ENCODE assay signal across 13 cellular contexts in genomic region chr12:98106201-98106600, GRCh38.
DNase-seq lines count a peak whose midpoint lies in the region; ATAC-seq and TF ChIP-seq lines count a peak whose summit lies in the region.
"Had no signal": no experiment of that assay in that cellular context is flagged by ENCODE, and none has a peak within 500 bp of the region (broad histone marks: within the 10 kb centered on the region; RNA-seq: fewer than 3 reads in every experiment).

No MANE protein-coding gene starts in this region.

- H4K91ac ChIP-seq in neuronal stem cell (ENCODE audit: low read depth, low read length, poor library complexity), result no peak overlapping the region

- no peak overlapping the region for H3K14ac ChIP-seq in neuronal stem cell (ENCODE audit: low read length)

- H3K36me3 ChIP-seq in adipocyte (ENCODE audit: control insufficient read depth, insufficient read depth, low read length, severe bottlenecking) (no peaks in the 10 kb centered on the region), mesendoderm (ENCODE audit: control insufficient read depth, insufficient read depth, low read length) (no peaks in the 10 kb centered on the region), neuronal stem cell (replicated peaks in 1 of 2; ENCODE audit: control insufficient read depth in 2 of 2, insufficient read depth in 2 of 2, low read length in 2 of 2) (no peaks in the 10 kb centered on the region), lower lobe of right lung (no peaks in the 10 kb centered on the region)
- H3K36me3 ChIP-seq: BE2C, HAP-1 had no signal

- H2BK120ac ChIP-seq in mesendoderm (ENCODE audit: low read depth, low read length), result no peak overlapping the region
- no peak overlapping the region for H2BK120ac ChIP-seq in neuronal stem cell (ENCODE audit: low read depth, low read length)

- H3K27me3 Mint-ChIP-seq in stimulated activated naive CD8-positive, alpha-beta T cell treated with anti-CD3 and anti-CD28 coated beads, Interleukin-15, amount 100 ng/mL, for 72 hours, result no peaks in the 10 kb centered on the region

- H3K4me1 Mint-ChIP-seq in stimulated activated naive CD8-positive, alpha-beta T cell treated with anti-CD3 and anti-CD28 coated beads, Interleukin-15, amount 100 ng/mL, for 72 hours, result no peaks in the 10 kb centered on the region
- H3K4me1 Mint-ChIP-seq: CD4-positive, alpha-beta memory T cell had no signal

- H3K4me1 ChIP-seq in adipocyte (ENCODE audit: control insufficient read depth, insufficient read depth, low read length) (peaks cover 6% of the 10 kb centered on the region), mesendoderm (ENCODE audit: control insufficient read depth, low read depth, low read length) (no peaks in the 10 kb centered on the region), neuronal stem cell (ENCODE audit: control insufficient read depth in 2 of 2, insufficient read depth in 1 of 2, low read depth in 1 of 2, low read length in 2 of 2) (peaks cover 0 to 3% of the 10 kb centered on the region in 2 donors), lower lobe of right lung (no peaks in the 10 kb centered on the region)
- H3K4me1 ChIP-seq: A549, BE2C, HAP-1 had no signal

- H3K79me1 ChIP-seq in mesendoderm (ENCODE audit: low read length), result no peaks in the 10 kb centered on the region
- no peaks in the 10 kb centered on the region for H3K79me1 ChIP-seq in neuronal stem cell (ENCODE audit: low read depth, low read length)

- H3K4me3 ChIP-seq in adipocyte (ENCODE audit: low read length) (peak overlapping the region; percentile 42), mesendoderm (ENCODE audit: low read length) (no peak overlapping the region), neuronal stem cell (ENCODE audit: low read length in 2 of 2) (no peak overlapping the region), lower lobe of right lung (no peak overlapping the region)
- H3K4me3 ChIP-seq: A549, GM12878, HAP-1 had no signal

- DNase-seq in adipocyte (ENCODE audit: low read depth) (no peak), mesendoderm (peak; percentile 57), neuronal stem cell (ENCODE audit: low spot score) (no peak), occipital lobe (lab: John Stamatoyannopoulos, UW) (no peak), lower lobe of right lung (no peak)
- no peak for DNase-seq in stimulated activated naive CD8-positive, alpha-beta T cell treated with anti-CD3 and anti-CD28 coated beads, Interleukin-15, amount 100 ng/mL, for 72 hours
- DNase-seq: BE2C; CD4-positive, alpha-beta memory T cell; DMS79 had no signal

- H3K9ac ChIP-seq in adipocyte (ENCODE audit: low read length), result no peak overlapping the region
- H3K9ac ChIP-seq in mesendoderm (ENCODE audit: low read length), result no peak overlapping the region
- no peak overlapping the region for H3K9ac ChIP-seq in neuronal stem cell (ENCODE audit: low read depth, low read length, poor library complexity)

- no peak overlapping the region for H4K5ac ChIP-seq in mesendoderm (ENCODE audit: low read length)

- no CpG with 5 or more reads among the region's 6 CpGs for WGBS in mesendoderm (ENCODE audit: extremely low coverage, insufficient coverage, low lambda C conversion rate)
- no CpG with 5 or more reads among the region's 6 CpGs for WGBS in neuronal stem cell (ENCODE audit: extremely low coverage in 2 of 2, insufficient read length in 2 of 2, insufficient replicate concordance in 1 of 2), 2 donors

- H3K4ac ChIP-seq in mesendoderm (ENCODE audit: low read depth, low read length), result no peak overlapping the region
- H3K4ac ChIP-seq in neuronal stem cell (ENCODE audit: low read length), result no peak overlapping the region

- H3K9me3 ChIP-seq in adipocyte (ENCODE audit: control insufficient read depth, low read length), result peaks cover 4% of the 10 kb centered on the region
- H3K9me3 ChIP-seq in neuronal stem cell (replicated peaks in 1 of 2; ENCODE audit: control insufficient read depth in 2 of 2, insufficient read depth in 1 of 2, low read depth in 1 of 2, low read length in 2 of 2), result no peaks in the 10 kb centered on the region
- H3K9me3 ChIP-seq in lower lobe of right lung, result no peaks in the 10 kb centered on the region
- H3K9me3 ChIP-seq: A549, BE2C, HAP-1 had no signal

- H4K8ac ChIP-seq in mesendoderm (ENCODE audit: low read depth, low read length) (no peak overlapping the region), neuronal stem cell (ENCODE audit: low read depth, low read length) (no peak overlapping the region)

- H3K27ac Mint-ChIP-seq in stimulated activated naive CD8-positive, alpha-beta T cell treated with anti-CD3 and anti-CD28 coated beads, Interleukin-15, amount 100 ng/mL, for 72 hours, result no peak overlapping the region
- H3K27ac Mint-ChIP-seq: CD4-positive, alpha-beta memory T cell had no signal

- H3K56ac ChIP-seq in mesendoderm (ENCODE audit: low read length), result no peak overlapping the region

- H2AFZ ChIP-seq in neuronal stem cell (ENCODE audit: low read length), result peak overlapping the region; percentile 49

- H3K79me2 ChIP-seq in mesendoderm (ENCODE audit: control insufficient read depth, insufficient read depth, low read length), result no peaks in the 10 kb centered on the region

- H3K4me3 Mint-ChIP-seq in stimulated activated naive CD8-positive, alpha-beta T cell treated with anti-CD3 and anti-CD28 coated beads, Interleukin-15, amount 100 ng/mL, for 72 hours, result no peak overlapping the region
- H3K4me3 Mint-ChIP-seq: CD4-positive, alpha-beta memory T cell had no signal

- H3K4me2 ChIP-seq in mesendoderm (ENCODE audit: low read length) (no peak overlapping the region), neuronal stem cell (ENCODE audit: insufficient read depth, low read length, poor library complexity, severe bottlenecking) (no peak overlapping the region)
- H3K4me2 ChIP-seq: A549 had no signal

- H3K27ac ChIP-seq in mesendoderm (ENCODE audit: low read depth, low read length), result no peak overlapping the region
- no peak overlapping the region for H3K27ac ChIP-seq in neuronal stem cell (replicated peaks; ENCODE audit: low read length)
- H3K27ac ChIP-seq in lower lobe of right lung, result no peak overlapping the region
- H3K27ac ChIP-seq: A549, C4-2B had no signal

- H2BK15ac ChIP-seq in mesendoderm (replicated peaks; ENCODE audit: low read depth) (no peak overlapping the region), neuronal stem cell (ENCODE audit: low read length) (no peak overlapping the region)

- H3K27me3 ChIP-seq in adipocyte (replicated peaks; ENCODE audit: control insufficient read depth, insufficient read depth, low read length), result no peaks in the 10 kb centered on the region
- no peaks in the 10 kb centered on the region for H3K27me3 ChIP-seq in mesendoderm (ENCODE audit: insufficient read depth, low read length, poor library complexity)
- H3K27me3 ChIP-seq in neuronal stem cell (ENCODE audit: control insufficient read depth in 3 of 3, insufficient read depth in 3 of 3, low read depth in 1 of 3, low read length in 3 of 3), result no peaks in the 10 kb centered on the region
- H3K27me3 ChIP-seq in lower lobe of right lung (ENCODE audit: low read depth), result no peaks in the 10 kb centered on the region
- H3K27me3 ChIP-seq: BE2C had no signal

- ATAC-seq in stimulated activated naive CD8-positive, alpha-beta T cell treated with anti-CD3 and anti-CD28 coated beads, Interleukin-15, amount 100 ng/mL, for 72 hours, result no peak
- no peak for ATAC-seq in lower lobe of right lung
- ATAC-seq: A549, GM12878 had no signal

- H2AK5ac ChIP-seq in mesendoderm (ENCODE audit: low read length) (no peak overlapping the region), neuronal stem cell (ENCODE audit: low read depth, low read length) (no peak overlapping the region)

- intact Hi-C loops in lower lobe of right lung (cut with DNase I), result no loop called here

- no peak for TF ChIP-seq CTCF in lower lobe of right lung (IDR thresholded peaks at IDR 0.05)

- H3K23ac ChIP-seq in mesendoderm (ENCODE audit: low read length) (no peak overlapping the region), neuronal stem cell (ENCODE audit: low read depth, low read length, poor library complexity) (no peak overlapping the region)

- no peak overlapping the region for H2BK12ac ChIP-seq in neuronal stem cell (ENCODE audit: low read length)

- H3K18ac ChIP-seq in mesendoderm (ENCODE audit: low read length) (no peak overlapping the region), neuronal stem cell (ENCODE audit: low read length) (no peak overlapping the region)

- H2BK5ac ChIP-seq in mesendoderm (ENCODE audit: low read length) (no peak overlapping the region), neuronal stem cell (ENCODE audit: low read length) (no peak overlapping the region)

- H3K9me3 Mint-ChIP-seq in stimulated activated naive CD8-positive, alpha-beta T cell treated with anti-CD3 and anti-CD28 coated beads, Interleukin-15, amount 100 ng/mL, for 72 hours, result no peaks in the 10 kb centered on the region
